Comparison of ENCODE assay signal across 1 cellular context in the genomic region with DNA sequence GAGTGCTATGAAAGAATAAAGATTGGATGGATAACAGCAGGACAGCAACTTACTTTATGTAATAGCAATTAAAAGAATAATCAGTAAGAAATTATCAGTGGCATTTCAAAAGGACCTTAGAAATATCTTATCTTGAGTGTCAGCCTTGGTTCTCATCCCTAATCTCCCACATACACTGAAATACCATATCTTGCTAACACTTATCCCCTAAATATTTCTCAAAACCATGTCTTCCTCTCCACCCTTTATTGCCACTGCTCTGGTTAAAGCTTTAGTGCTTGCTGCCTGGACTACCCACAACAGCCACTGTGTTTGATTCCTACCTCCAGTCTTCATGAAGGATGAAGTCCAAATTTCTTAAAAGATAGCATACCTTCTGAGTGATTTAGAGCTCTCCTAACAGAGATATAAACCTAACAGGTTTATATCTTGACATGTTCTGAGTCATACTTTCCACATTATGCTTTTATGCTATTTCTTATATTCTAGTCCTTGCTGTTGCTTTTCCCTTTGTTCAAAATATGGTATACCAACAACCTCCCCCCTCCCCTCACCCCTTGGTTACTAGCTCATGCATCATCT.
TF ChIP-seq lines count a peak whose summit lies in the region.

No MANE protein-coding gene starts in this region.

TF ChIP-seq in SK-N-SH treated with all-trans-retinoic acid at 6 μM for 48 hours, 23 proteins besides CTCF, POLR2A, EP300 and RAD21 (continued from another document):
- TF ChIP-seq, protein P1, sequence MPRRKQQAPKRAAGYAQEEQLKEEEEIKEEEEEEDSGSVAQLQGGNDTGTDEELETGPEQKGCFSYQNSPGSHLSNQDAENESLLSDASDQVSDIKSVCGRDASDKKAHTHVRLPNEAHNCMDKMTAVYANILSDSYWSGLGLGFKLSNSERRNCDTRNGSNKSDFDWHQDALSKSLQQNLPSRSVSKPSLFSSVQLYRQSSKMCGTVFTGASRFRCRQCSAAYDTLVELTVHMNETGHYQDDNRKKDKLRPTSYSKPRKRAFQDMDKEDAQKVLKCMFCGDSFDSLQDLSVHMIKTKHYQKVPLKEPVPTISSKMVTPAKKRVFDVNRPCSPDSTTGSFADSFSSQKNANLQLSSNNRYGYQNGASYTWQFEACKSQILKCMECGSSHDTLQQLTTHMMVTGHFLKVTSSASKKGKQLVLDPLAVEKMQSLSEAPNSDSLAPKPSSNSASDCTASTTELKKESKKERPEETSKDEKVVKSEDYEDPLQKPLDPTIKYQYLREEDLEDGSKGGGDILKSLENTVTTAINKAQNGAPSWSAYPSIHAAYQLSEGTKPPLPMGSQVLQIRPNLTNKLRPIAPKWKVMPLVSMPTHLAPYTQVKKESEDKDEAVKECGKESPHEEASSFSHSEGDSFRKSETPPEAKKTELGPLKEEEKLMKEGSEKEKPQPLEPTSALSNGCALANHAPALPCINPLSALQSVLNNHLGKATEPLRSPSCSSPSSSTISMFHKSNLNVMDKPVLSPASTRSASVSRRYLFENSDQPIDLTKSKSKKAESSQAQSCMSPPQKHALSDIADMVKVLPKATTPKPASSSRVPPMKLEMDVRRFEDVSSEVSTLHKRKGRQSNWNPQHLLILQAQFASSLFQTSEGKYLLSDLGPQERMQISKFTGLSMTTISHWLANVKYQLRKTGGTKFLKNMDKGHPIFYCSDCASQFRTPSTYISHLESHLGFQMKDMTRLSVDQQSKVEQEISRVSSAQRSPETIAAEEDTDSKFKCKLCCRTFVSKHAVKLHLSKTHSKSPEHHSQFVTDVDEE (CRISPR knock-in tag; IDR thresholded peaks at IDR 0.05), result no peak
- TF ChIP-seq ZNF70 (CRISPR knock-in tag; IDR thresholded peaks at IDR 0.05) (no peak), ZFP3 (CRISPR knock-in tag; IDR thresholded peaks at IDR 0.05) (no peak), SNAI2 (CRISPR knock-in tag; IDR thresholded peaks at IDR 0.05) (no peak), ARNTL (CRISPR knock-in tag; IDR thresholded peaks at IDR 0.05; ENCODE audit: borderline replicate concordance, low read depth) (no peak), TOX (CRISPR knock-in tag; IDR thresholded peaks at IDR 0.05; ENCODE audit: borderline replicate concordance) (no peak), OSR1 (CRISPR knock-in tag; IDR thresholded peaks at IDR 0.05) (no peak), GLIS3 (CRISPR knock-in tag; IDR thresholded peaks at IDR 0.05) (no peak)
- TF ChIP-seq, protein P2, sequence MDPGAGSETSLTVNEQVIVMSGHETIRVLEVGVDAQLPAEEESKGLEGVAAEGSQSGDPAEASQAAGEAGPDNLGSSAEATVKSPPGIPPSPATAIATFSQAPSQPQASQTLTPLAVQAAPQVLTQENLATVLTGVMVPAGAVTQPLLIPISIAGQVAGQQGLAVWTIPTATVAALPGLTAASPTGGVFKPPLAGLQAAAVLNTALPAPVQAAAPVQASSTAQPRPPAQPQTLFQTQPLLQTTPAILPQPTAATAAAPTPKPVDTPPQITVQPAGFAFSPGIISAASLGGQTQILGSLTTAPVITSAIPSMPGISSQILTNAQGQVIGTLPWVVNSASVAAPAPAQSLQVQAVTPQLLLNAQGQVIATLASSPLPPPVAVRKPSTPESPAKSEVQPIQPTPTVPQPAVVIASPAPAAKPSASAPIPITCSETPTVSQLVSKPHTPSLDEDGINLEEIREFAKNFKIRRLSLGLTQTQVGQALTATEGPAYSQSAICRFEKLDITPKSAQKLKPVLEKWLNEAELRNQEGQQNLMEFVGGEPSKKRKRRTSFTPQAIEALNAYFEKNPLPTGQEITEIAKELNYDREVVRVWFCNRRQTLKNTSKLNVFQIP (CRISPR knock-in tag; IDR thresholded peaks at IDR 0.05; ENCODE audit: borderline replicate concordance, low read depth), result no peak
